Comparison of ENCODE assay signal across 20 cellular contexts in genomic region chr22:29165336-29166060, GRCh38. TPM values are rescaled to one million over a fixed set of nuclear protein-coding genes. Genes with fewer than 3 reads are reported as not detected.
DNase-seq lines count a peak whose midpoint lies in the region; ATAC-seq, FAIRE-seq and TF ChIP-seq lines count a peak whose summit lies in the region.
"Had no signal": no experiment of that assay in that cellular context is flagged by ENCODE, and none has a peak within 500 bp of the region (broad histone marks: within the 10 kb centered on the region; RNA-seq: fewer than 3 reads in every experiment).

No MANE protein-coding gene starts in this region.

- H3K9me3 ChIP-seq in GM12878 (replicated peaks; ENCODE audit: control insufficient read depth, insufficient read depth, low read length) (peaks cover 4% of the 10 kb centered on the region; the same call in 2 of the 3 replicates), trophoblast cell (ENCODE audit: insufficient read depth, low read depth, low read length) (no peaks in the 10 kb centered on the region)
- H3K9me3 ChIP-seq: BE2C had no signal

- H3K9ac ChIP-seq in GM12878 (ENCODE audit: control insufficient read depth, insufficient read depth, low read length) = no peak overlapping the region
- H3K9ac ChIP-seq in trophoblast cell (ENCODE audit: low read length) = no peak overlapping the region

- no peak overlapping the region for H2AK5ac ChIP-seq in trophoblast cell (ENCODE audit: low read length)

- H4K91ac ChIP-seq in trophoblast cell (ENCODE audit: low read depth, low read length) = no peak overlapping the region

- H4K8ac ChIP-seq in trophoblast cell (ENCODE audit: low read depth, low read length) = no peak overlapping the region

- TF ChIP-seq RAD21 in GM12878 (IDR thresholded peaks at IDR 0.05; ENCODE audit: insufficient read depth, low read depth, low read length) = no peak

- no peak overlapping the region for H3K23ac ChIP-seq in trophoblast cell (ENCODE audit: low read length)

- H3K27me3 ChIP-seq in GM12878 (replicated peaks in 1 of 2; ENCODE audit: control insufficient read depth in 2 of 2, insufficient read depth in 2 of 2, low read length in 1 of 2) (no peaks in the 10 kb centered on the region; a peak in 1 of 4 replicates), trophoblast cell (ENCODE audit: insufficient read depth, low read length) (no peaks in the 10 kb centered on the region)
- H3K27me3 ChIP-seq: BE2C had no signal

- H3K4me3 ChIP-seq in GM12878 (no peak overlapping the region), trophoblast cell (ENCODE audit: low read depth, low read length) (peak overlapping the region; percentile 49)
- H3K4me3 ChIP-seq: GM23338 had no signal

- H3K36me3 ChIP-seq in GM12878 (ENCODE audit: control insufficient read depth in 2 of 2, insufficient read depth in 2 of 2, low read length in 1 of 2) (no peaks in the 10 kb centered on the region), trophoblast cell (ENCODE audit: control insufficient read depth in 1 of 2, insufficient read depth in 2 of 2, low read length in 2 of 2) (no peaks in the 10 kb centered on the region)
- H3K36me3 ChIP-seq: BE2C had no signal

- in situ Hi-C loops in GM12878 (cut with MboI) = loop anchor here (5.0 kb wide), 1 partner anchor 37 kb away; no protein-coding TSS in a partner anchor

- H3K79me2 ChIP-seq in GM12878 (ENCODE audit: control insufficient read depth, insufficient read depth, low read length) = no peaks in the 10 kb centered on the region
- H3K79me2 ChIP-seq in trophoblast cell (ENCODE audit: control insufficient read depth, insufficient read depth, low read length, poor library complexity) = no peaks in the 10 kb centered on the region

- SMC1A ChIA-PET in GM12878 (lab: Charles Lee; ENCODE audit: uncharacterized antibody, unreplicated experiment) = interaction anchor here (1.2 to 6.2 kb wide), 2 partner anchors 36 to 45 kb away, joined by 3 to 165 read pairs; partner anchors contain the start of gene EMID1

- 85% methylated on average over 11 of the region's 11 CpGs for WGBS in GM12878 (ENCODE audit: insufficient coverage, insufficient replicate concordance, low lambda C conversion rate, missing lambda C conversion rate)
- no CpG with 5 or more reads among the region's 11 CpGs for WGBS in trophoblast cell (ENCODE audit: extremely low coverage, insufficient coverage, insufficient read length)

- CTCF ChIA-PET in GM12878 (lab: Yijun Ruan, JAX) = interaction anchor here (1.3 to 6.2 kb wide), 4 partner anchors 9 to 80 kb away, joined by 4 to 78 read pairs (median 8); partner anchors contain the start of gene EMID1
- CTCF ChIA-PET in activated CD8-positive, alpha-beta T cell treated with anti-CD3 and anti-CD28 coated beads for 36 hours (lab: Charles Lee) = interaction anchor here (1.9 kb wide), 1 partner anchor 11 kb away, joined by 6 read pairs; no protein-coding TSS in a partner anchor

- RAD21 ChIA-PET in GM12878 (lab: Charles Lee; ENCODE audit: unreplicated experiment) = interaction anchor here (1.0 to 4.9 kb wide), 5 partner anchors 11 to 80 kb away, joined by 4 to 153 read pairs (median 13); partner anchors contain the start of gene EMID1

- no peak overlapping the region for H4K12ac ChIP-seq in trophoblast cell (ENCODE audit: low read depth, low read length)

- POLR2A ChIA-PET in GM12878 (lab: Charles Lee) = interaction anchor here (0.7 to 10.6 kb wide), 2 partner anchors 38 to 382 kb away, joined by 5 to 239 read pairs; partner anchors contain the start of gene EMID1
- POLR2A ChIA-PET in activated CD8-positive, alpha-beta T cell treated with anti-CD3 and anti-CD28 coated beads for 36 hours (lab: Charles Lee) = interaction anchor here (0.8 kb wide), 1 partner anchor 103 kb away, joined by 3 read pairs; the partner anchor contains the start of gene EWSR1

- H2BK120ac ChIP-seq in trophoblast cell (ENCODE audit: insufficient read depth, low read length, poor library complexity) = no peak overlapping the region

- no peak for TF ChIP-seq POLR2A in GM12878 (IDR thresholded peaks at IDR 0.05; ENCODE audit: low read depth, low read length)

- H3K4me2 ChIP-seq in GM12878 (ENCODE audit: control insufficient read depth, insufficient read depth) (no peak overlapping the region), trophoblast cell (ENCODE audit: low read length) (peak overlapping the region; percentile 19)
- H3K4me2 ChIP-seq: GM23338 had no signal

- BruUV-seq in GM12878 (replicated peaks; lab: Mats Ljungman, UMichigan) = no TSS peak

- H3K36me3 Mint-ChIP-seq in natural killer cell treated with Interleukin-12 subunit alpha and Interleukin-12 subunit beta and Interleukin-15 and Interleukin-18, amount 100 ng/mL, for 72 hours = no peaks in the 10 kb centered on the region
- H3K36me3 Mint-ChIP-seq in natural killer cell = no peaks in the 10 kb centered on the region
- no peaks in the 10 kb centered on the region for H3K36me3 Mint-ChIP-seq in activated CD8-positive, alpha-beta T cell treated with anti-CD3 and anti-CD28 coated beads for 36 hours (ENCODE audit: low read depth)
- H3K36me3 Mint-ChIP-seq: CD4-positive, CD25-positive, alpha-beta regulatory T cell had no signal

- FAIRE-seq in GM12878 (lab: Jason Lieb, UNC) (no peak), frontal cortex (lab: Jason Lieb, UNC) (no peak)

- H3K27me3 Mint-ChIP-seq in natural killer cell treated with Interleukin-12 subunit alpha and Interleukin-12 subunit beta and Interleukin-15 and Interleukin-18, amount 100 ng/mL, for 72 hours = peaks cover 5 to 6% of the 10 kb centered on the region in 2 donors
- H3K27me3 Mint-ChIP-seq in natural killer cell (ENCODE audit: low read depth in 2 of 2) = peaks cover 0 to 9% of the 10 kb centered on the region in 2 donors
- H3K27me3 Mint-ChIP-seq in activated CD8-positive, alpha-beta T cell treated with anti-CD3 and anti-CD28 coated beads for 36 hours = peaks cover 17% of the 10 kb centered on the region

- no peaks in the 10 kb centered on the region for H4K20me1 ChIP-seq in GM12878 (ENCODE audit: control insufficient read depth, insufficient read depth)

- H3K27ac Mint-ChIP-seq in natural killer cell treated with Interleukin-12 subunit alpha and Interleukin-12 subunit beta and Interleukin-15 and Interleukin-18, amount 100 ng/mL, for 72 hours = no peak overlapping the region
- no peak overlapping the region for H3K27ac Mint-ChIP-seq in natural killer cell
- no peak overlapping the region for H3K27ac Mint-ChIP-seq in activated CD8-positive, alpha-beta T cell treated with anti-CD3 and anti-CD28 coated beads for 36 hours
- H3K27ac Mint-ChIP-seq: CD4-positive, CD25-positive, alpha-beta regulatory T cell; GM23338 had no signal

- no peaks in the 10 kb centered on the region for H3K79me1 ChIP-seq in trophoblast cell (ENCODE audit: low read length)

- H3K4me1 ChIP-seq in GM12878 (ENCODE audit: control insufficient read depth, insufficient read depth, low read length) (peaks cover 27% of the 10 kb centered on the region), trophoblast cell (ENCODE audit: control insufficient read depth in 1 of 2, insufficient read depth in 2 of 2, low read length in 2 of 2) (no peaks in the 10 kb centered on the region)
- H3K4me1 ChIP-seq: BE2C had no signal

- H3K18ac ChIP-seq in trophoblast cell (ENCODE audit: low read length) = no peak overlapping the region

- peak overlapping the region; percentile 45 for H3K4me3 Mint-ChIP-seq in natural killer cell treated with Interleukin-12 subunit alpha and Interleukin-12 subunit beta and Interleukin-15 and Interleukin-18, amount 100 ng/mL, for 72 hours
- no peak overlapping the region for H3K4me3 Mint-ChIP-seq in natural killer cell
- no peak overlapping the region for H3K4me3 Mint-ChIP-seq in activated CD8-positive, alpha-beta T cell treated with anti-CD3 and anti-CD28 coated beads for 36 hours
- H3K4me3 Mint-ChIP-seq: CD4-positive, CD25-positive, alpha-beta regulatory T cell; GM23338 had no signal

- H2BK12ac ChIP-seq in trophoblast cell (ENCODE audit: low read length) = no peak overlapping the region

- H3K27ac ChIP-seq in GM12878 (ENCODE audit: control insufficient read depth, insufficient read depth) = no peak overlapping the region
- no peak overlapping the region for H3K27ac ChIP-seq in trophoblast cell (ENCODE audit: low read depth, low read length)

- no peak for TF ChIP-seq CTCF in natural killer cell (IDR thresholded peaks at IDR 0.05)
- no peak for TF ChIP-seq CTCF in GM12878 (IDR thresholded peaks at IDR 0.05 in 2 of 3, conservative IDR thresholded peaks at IDR 0.05 in 1 of 3; ENCODE audit: control insufficient read depth in 2 of 3, extremely low read depth in 1 of 3, insufficient read depth in 1 of 3, low read depth in 3 of 3, low read length in 3 of 3)
- TF ChIP-seq CTCF in activated CD8-positive, alpha-beta T cell treated with anti-CD3 and anti-CD28 coated beads for 36 hours (IDR thresholded peaks at IDR 0.05) = no peak

- H2AFZ ChIP-seq in GM12878 (ENCODE audit: control insufficient read depth, low read depth, low read length) (no peak overlapping the region), trophoblast cell (ENCODE audit: insufficient read depth, low read length, poor library complexity) (no peak overlapping the region)
- H2AFZ ChIP-seq: GM23338 had no signal

- DNase-seq in natural killer cell treated with Interleukin-12 subunit alpha and Interleukin-12 subunit beta and Interleukin-15 and Interleukin-18, amount 100 ng/mL, for 72 hours (ENCODE audit: low spot score) = no peak
- DNase-seq in natural killer cell (no peak), GM12878 (ENCODE audit: low read depth, low spot score) (no peak), trophoblast cell (no peak), frontal cortex (ENCODE audit: low spot score in 2 of 2) (no peak), nucleus accumbens (lab: John Stamatoyannopoulos, UW) (no peak)
- DNase-seq in activated CD8-positive, alpha-beta T cell treated with anti-CD3 and anti-CD28 coated beads for 36 hours = no peak
- DNase-seq: BE2C; CD4-positive, CD25-positive, alpha-beta regulatory T cell; COR-L47; GDM1; KG1; NCI-H1092; NCI-H2081 treated with DMSO at 0.1 percent for 48 hours; NCI-H446 treated with DMSO at 0.1 percent for 48 hours; NCI-H69 had no signal

- intact Hi-C loops in natural killer cell (cut with micrococcal nuclease) = no loop called here
- intact Hi-C loops in GM12878 (cut with micrococcal nuclease; ENCODE audit: unreplicated experiment) = loop anchor here (5.0 kb wide), 1 partner anchor 258 kb away; no protein-coding TSS in a partner anchor
- intact Hi-C loops in activated CD8-positive, alpha-beta T cell treated with anti-CD3 and anti-CD28 coated beads for 36 hours (cut with micrococcal nuclease) = no loop called here

- no peaks in the 10 kb centered on the region for H3K9me3 Mint-ChIP-seq in natural killer cell treated with Interleukin-12 subunit alpha and Interleukin-12 subunit beta and Interleukin-15 and Interleukin-18, amount 100 ng/mL, for 72 hours
- H3K9me3 Mint-ChIP-seq in natural killer cell = no peaks in the 10 kb centered on the region
- H3K9me3 Mint-ChIP-seq in activated CD8-positive, alpha-beta T cell treated with anti-CD3 and anti-CD28 coated beads for 36 hours = no peaks in the 10 kb centered on the region
- H3K9me3 Mint-ChIP-seq: GM23338 had no signal

- ATAC-seq in natural killer cell treated with Interleukin-12 subunit alpha and Interleukin-12 subunit beta and Interleukin-15 and Interleukin-18, amount 100 ng/mL, for 72 hours = no peak
- no peak for ATAC-seq in natural killer cell
- peak; percentile 19 for ATAC-seq in GM12878
- no peak for ATAC-seq in activated CD8-positive, alpha-beta T cell treated with anti-CD3 and anti-CD28 coated beads for 36 hours
- ATAC-seq: GM23338, HCT116, Panc1 had no signal

- H3K4me1 Mint-ChIP-seq in natural killer cell treated with Interleukin-12 subunit alpha and Interleukin-12 subunit beta and Interleukin-15 and Interleukin-18, amount 100 ng/mL, for 72 hours (ENCODE audit: low read depth in 2 of 2) = peaks cover 22 to 26% of the 10 kb centered on the region in 2 donors
- H3K4me1 Mint-ChIP-seq in natural killer cell = peaks cover 18 to 20% of the 10 kb centered on the region in 2 donors
- peaks cover 17% of the 10 kb centered on the region for H3K4me1 Mint-ChIP-seq in activated CD8-positive, alpha-beta T cell treated with anti-CD3 and anti-CD28 coated beads for 36 hours (ENCODE audit: low read depth)
- H3K4me1 Mint-ChIP-seq: GM23338 had no signal

- no peak overlapping the region for H2BK5ac ChIP-seq in trophoblast cell (ENCODE audit: low read depth, low read length, poor library complexity)

- H3K4ac ChIP-seq in trophoblast cell (ENCODE audit: low read depth, low read length) = no peak overlapping the region

- no peak for TF ChIP-seq EP300 in GM12878 (IDR thresholded peaks at IDR 0.05; ENCODE audit: borderline replicate concordance in 1 of 2, control insufficient read depth in 1 of 2, low read depth in 2 of 2, low read length in 2 of 2)

- H3K14ac ChIP-seq in trophoblast cell (ENCODE audit: low read length) = no peak overlapping the region

RNA-seq across cellular contexts. Expression of gene EMID1, which starts 40.2 kb away (rescaled TPM):
- under 1 TPM; 0.67 to 0.71 TPM for total RNA-seq in natural killer cell treated with Interleukin-12 subunit alpha and Interleukin-12 subunit beta and Interleukin-15 and Interleukin-18, amount 100 ng/mL, for 72 hours
- total RNA-seq in natural killer cell (1 to 10 TPM in 1 of 3 donors, under 1 TPM in 2; 0.59 to 1.3 (median 0.65) TPM), GM12878 (2014; rRNA removed) (12.0 and 19.4 TPM in 2 replicates), GM12878 (2014; rRNA removed; fragmentation: Illumina TruSeq; extraction: Trizol) (4.3 and 5.8 TPM in 2 replicates), GM12878 (2021) (17.5 and 18.3 TPM in 2 replicates), frontal cortex (33.8 TPM)
- 185 and 191 TPM in 2 replicates for total RNA-seq in GM12878 (2013; cell fraction: nucleolus; rRNA removed)
- 2.5 TPM for polyA plus RNA-seq in GM12878 (2011; ENCODE audit: low read depth)
- polyA plus RNA-seq in GM12878 (2011; rRNA removed) (29.3 and 60.3 TPM in 2 replicates), GM12878 (2014; fragmentation: Illumina TruSeq; extraction: Trizol) (0.54 and 2.3 TPM in 2 replicates), GM12878 (2014; fragmentation: Nextera tagmentation; extraction: Ambion mirVana) (1 to 10 TPM; 1.2 to 2.3 TPM), GM12878 (2014; rRNA removed) (20.7 and 23.8 TPM in 2 replicates), GM12878 (2016; fragmentation: Nextera tagmentation; extraction: Ambion mirVana) (10 to 100 TPM in 1 of 2 experiments, 1 to 10 TPM in 1; 10.0 to 13.9 TPM)
- polyA plus RNA-seq in GM12878 (2011; cell fraction: cytosol; rRNA removed) = 73.9 and 121 TPM in 2 replicates
- 196 and 245 TPM in 2 replicates for polyA plus RNA-seq in GM12878 (2011; cell fraction: nucleus; rRNA removed)
- 7.6 and 8.4 TPM in 2 replicates for polyA plus RNA-seq in GM12878 (2012)
- 53.3 and 85.9 TPM in 2 replicates for polyA minus RNA-seq in GM12878 (2011; rRNA and poly(A)+ RNA removed)
- polyA minus RNA-seq in GM12878 (2011; cell fraction: cytosol; rRNA and poly(A)+ RNA removed) = 22.1 and 26.0 TPM in 2 replicates
- polyA minus RNA-seq in GM12878 (2011; cell fraction: nucleus; rRNA and poly(A)+ RNA removed) = 59.2 and 86.3 TPM in 2 replicates
- polyA plus RNA-seq in trophoblast cell (2013) = 1.2 and 1.5 TPM in 2 replicates
- total RNA-seq in activated CD8-positive, alpha-beta T cell treated with anti-CD3 and anti-CD28 coated beads for 36 hours = under 1 TPM in 1 of 2 experiments, not detected in 1; 0.14 TPM
- total RNA-seq: A172 had no signal
